ENCODE assay signal across 20 cellular contexts in the genomic region with DNA sequence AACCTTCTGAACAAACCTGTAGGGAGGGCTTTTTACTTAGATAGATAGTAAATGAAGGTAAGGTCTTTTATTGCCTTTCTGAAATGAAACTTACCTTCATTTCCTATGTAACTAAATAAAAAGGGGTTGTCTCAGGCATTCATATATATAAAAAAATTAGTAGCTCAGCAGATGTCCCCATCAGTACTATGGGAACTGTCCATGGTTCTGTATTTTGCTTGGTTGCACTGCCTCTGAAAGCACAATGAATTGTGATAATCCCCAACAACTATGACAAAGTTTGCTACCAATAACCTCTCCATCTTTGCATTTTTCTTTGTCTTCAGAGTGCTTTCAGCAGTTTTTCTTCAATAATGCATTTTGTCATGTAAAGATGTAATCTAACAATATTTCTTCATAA.
DNase-seq lines count a peak whose midpoint lies in the region; ATAC-seq and TF ChIP-seq lines count a peak whose summit lies in the region.
"Had no signal": no experiment of that assay in that cellular context is flagged by ENCODE, and none has a peak within 500 bp of the region (broad histone marks: within the 10 kb centered on the region; RNA-seq: fewer than 3 reads in every experiment).

No MANE protein-coding gene starts in this region.

- no peak overlapping the region for H3K4me3 ChIP-seq in AG10803 (ENCODE audit: low read length)
- H3K4me3 ChIP-seq: BLaER1, uterus had no signal

- no peak overlapping the region for H3K27ac ChIP-seq in CD4-positive, alpha-beta T cell (ENCODE audit: low read depth, low read length)
- H3K27ac ChIP-seq: BLaER1, uterus had no signal

- intact Hi-C loops in CD4-positive, alpha-beta T cell (cut with DNase I, micrococcal nuclease) = no loop called here

- no peak overlapping the region for H3K27ac Mint-ChIP-seq in CD4-positive, alpha-beta T cell
- H3K27ac Mint-ChIP-seq in activated CD8-positive, alpha-beta memory T cell treated with anti-CD3 and anti-CD28 coated beads, Interleukin-2, amount 10 ng/mL, durations not matched to agents 7 days and 5 days = no peak overlapping the region
- H3K27ac Mint-ChIP-seq: activated naive CD4-positive, alpha-beta T cell treated with anti-CD3 and anti-CD28 coated beads, Interleukin-2, amount 50 U/mL, for 72 hours; natural killer cell; stimulated activated naive B cell treated with anti-CD40 and anti-IgM and Interleukin-4, amounts not matched to agents 10 μg/mL and 1 μg/mL and 100 μg/mL, for 72 hours had no signal

- ATAC-seq in CD4-positive, alpha-beta T cell (ENCODE audit: poor library complexity) = no peak
- no peak for ATAC-seq in activated CD8-positive, alpha-beta memory T cell treated with anti-CD3 and anti-CD28 coated beads, Interleukin-2, amount 10 ng/mL, durations not matched to agents 7 days and 5 days
- no peak for ATAC-seq in HG03159 (IDR thresholded peaks at IDR 0.05; ENCODE audit: unreplicated experiment)
- no peak for ATAC-seq in GM21423 (IDR thresholded peaks at IDR 0.05; ENCODE audit: unreplicated experiment)
- ATAC-seq: activated naive CD4-positive, alpha-beta T cell treated with anti-CD3 and anti-CD28 coated beads, Interleukin-2, amount 50 U/mL, for 72 hours; natural killer cell; stimulated activated naive B cell treated with anti-CD40 and anti-IgM and Interleukin-4, amounts not matched to agents 10 μg/mL and 1 μg/mL and 100 μg/mL, for 72 hours had no signal

- H3K4me3 Mint-ChIP-seq in CD4-positive, alpha-beta T cell = no peak overlapping the region
- no peak overlapping the region for H3K4me3 Mint-ChIP-seq in activated CD8-positive, alpha-beta memory T cell treated with anti-CD3 and anti-CD28 coated beads, Interleukin-2, amount 10 ng/mL, durations not matched to agents 7 days and 5 days
- H3K4me3 Mint-ChIP-seq: natural killer cell; stimulated activated naive B cell treated with anti-CD40 and anti-IgM and Interleukin-4, amounts not matched to agents 10 μg/mL and 1 μg/mL and 100 μg/mL, for 72 hours had no signal

- no peaks in the 10 kb centered on the region for H3K9me3 ChIP-seq in CD4-positive, alpha-beta T cell (ENCODE audit: control insufficient read depth, low read length)
- H3K9me3 ChIP-seq: BLaER1, uterus had no signal

- DNase-seq in AG10803 (ENCODE audit: low read depth) (peak; percentile 21), LHCN-M2 (ENCODE audit: low read depth) (peak; percentile 48), astrocyte of the hippocampus (ENCODE audit: low read depth, low spot score) (peak; percentile 65), iris pigment epithelial cell (ENCODE audit: low read depth) (peak; percentile 37)
- DNase-seq in CD4-positive, alpha-beta T cell = no peak
- DNase-seq in activated CD8-positive, alpha-beta memory T cell treated with anti-CD3 and anti-CD28 coated beads, Interleukin-2, amount 10 ng/mL, durations not matched to agents 7 days and 5 days = no peak
- DNase-seq: activated CD8-positive, alpha-beta memory T cell treated with anti-CD3 and anti-CD28 coated beads, Interleukin-2, amount 50 U/mL, for 4 hours; cortex of kidney; natural killer cell; NCI-H187 treated with DMSO at 0.1 percent for 48 hours; NCI-H526 treated with DMSO at 0.1 percent for 48 hours; retina; SHP77 treated with DMSO at 0.1 percent for 48 hours; stimulated activated CD4-positive, alpha-beta T cell treated with anti-CD3 and anti-CD28 coated beads, Interleukin-4, amount 100 ng/mL, for 24 hours; stimulated activated naive B cell treated with anti-CD40 and anti-IgM and Interleukin-4, amounts not matched to agents 10 μg/mL and 1 μg/mL and 100 μg/mL, for 72 hours; uterus had no signal

- CTCF ChIA-PET in CD4-positive, alpha-beta T cell (lab: Charles Lee) = no interaction called here
- CTCF ChIA-PET in activated CD8-positive, alpha-beta memory T cell treated with anti-CD3 and anti-CD28 coated beads, Interleukin-2, amount 10 ng/mL, durations not matched to agents 7 days and 5 days (lab: Charles Lee) = interaction anchor here (0.8 kb wide), 1 partner anchor 13 kb away, joined by 4 read pairs; no protein-coding TSS in a partner anchor

- no peaks in the 10 kb centered on the region for H3K27me3 ChIP-seq in CD4-positive, alpha-beta T cell (ENCODE audit: control insufficient read depth, insufficient read depth, low read length)
- H3K27me3 ChIP-seq: BLaER1, uterus had no signal

- POLR2A ChIA-PET in CD4-positive, alpha-beta T cell (lab: Charles Lee) = no interaction called here

- H3K27me3 Mint-ChIP-seq in CD4-positive, alpha-beta T cell = no peaks in the 10 kb centered on the region
- H3K27me3 Mint-ChIP-seq in activated CD8-positive, alpha-beta memory T cell treated with anti-CD3 and anti-CD28 coated beads, Interleukin-2, amount 10 ng/mL, durations not matched to agents 7 days and 5 days = no peaks in the 10 kb centered on the region
- H3K27me3 Mint-ChIP-seq: stimulated activated naive B cell treated with anti-CD40 and anti-IgM and Interleukin-4, amounts not matched to agents 10 μg/mL and 1 μg/mL and 100 μg/mL, for 72 hours had no signal

- H3K36me3 Mint-ChIP-seq in CD4-positive, alpha-beta T cell (ENCODE audit: low read depth) = no peaks in the 10 kb centered on the region
- no peaks in the 10 kb centered on the region for H3K36me3 Mint-ChIP-seq in activated CD8-positive, alpha-beta memory T cell treated with anti-CD3 and anti-CD28 coated beads, Interleukin-2, amount 10 ng/mL, durations not matched to agents 7 days and 5 days
- H3K36me3 Mint-ChIP-seq: activated naive CD4-positive, alpha-beta T cell treated with anti-CD3 and anti-CD28 coated beads, Interleukin-2, amount 50 U/mL, for 72 hours; natural killer cell; stimulated activated naive B cell treated with anti-CD40 and anti-IgM and Interleukin-4, amounts not matched to agents 10 μg/mL and 1 μg/mL and 100 μg/mL, for 72 hours had no signal

- H3K4me1 Mint-ChIP-seq in CD4-positive, alpha-beta T cell (ENCODE audit: low read depth) = no peaks in the 10 kb centered on the region
- H3K4me1 Mint-ChIP-seq in activated CD8-positive, alpha-beta memory T cell treated with anti-CD3 and anti-CD28 coated beads, Interleukin-2, amount 10 ng/mL, durations not matched to agents 7 days and 5 days = no peaks in the 10 kb centered on the region
- H3K4me1 Mint-ChIP-seq: natural killer cell; stimulated activated naive B cell treated with anti-CD40 and anti-IgM and Interleukin-4, amounts not matched to agents 10 μg/mL and 1 μg/mL and 100 μg/mL, for 72 hours had no signal

- H3K9me3 Mint-ChIP-seq in CD4-positive, alpha-beta T cell = peaks cover 3% of the 10 kb centered on the region
- H3K9me3 Mint-ChIP-seq in activated CD8-positive, alpha-beta memory T cell treated with anti-CD3 and anti-CD28 coated beads, Interleukin-2, amount 10 ng/mL, durations not matched to agents 7 days and 5 days (ENCODE audit: low read depth) = no peaks in the 10 kb centered on the region
- H3K9me3 Mint-ChIP-seq: stimulated activated naive B cell treated with anti-CD40 and anti-IgM and Interleukin-4, amounts not matched to agents 10 μg/mL and 1 μg/mL and 100 μg/mL, for 72 hours had no signal

- no peak for TF ChIP-seq CTCF in AG10803 (conservative IDR thresholded peaks at IDR 0.05; ENCODE audit: low read length)
- no peak for TF ChIP-seq CTCF in CD4-positive, alpha-beta T cell (IDR thresholded peaks at IDR 0.05)

Comparison
In these comparisons a context has a peak if more than half of its experiments do, and no peak if none do; other contexts are left out.
1. DNase-seq: peak in AG10803 (single experiment), LHCN-M2 (single experiment), astrocyte of the hippocampus (single experiment) and iris pigment epithelial cell (single experiment); none in CD4-positive, alpha-beta T cell (0 of 10) and activated CD8-positive, alpha-beta memory T cell treated with anti-CD3 and anti-CD28 coated beads, Interleukin-2, amount 10 ng/mL, durations not matched to agents 7 days and 5 days (single experiment).